Comparison of ENCODE assay signal across 22 cellular contexts in genomic region chr1:76038306-76039004, GRCh38. TPM values are rescaled to one million over a fixed set of nuclear protein-coding genes. Genes with fewer than 3 reads are reported as not detected.
DNase-seq lines count a peak whose midpoint lies in the region; ATAC-seq and TF ChIP-seq lines count a peak whose summit lies in the region.
"Had no signal": no experiment of that assay in that cellular context is flagged by ENCODE, and none has a peak within 500 bp of the region (broad histone marks: within the 10 kb centered on the region; RNA-seq: fewer than 3 reads in every experiment).

No MANE protein-coding gene starts in this region.

- H2BK120ac ChIP-seq in mesenchymal stem cell (ENCODE audit: low read depth, low read length), result peak overlapping the region; percentile 58

- no peak overlapping the region for H2BK5ac ChIP-seq in mesenchymal stem cell (ENCODE audit: low read depth, low read length, poor library complexity, severe bottlenecking)

- H3K4me1 ChIP-seq in mesenchymal stem cell (ENCODE audit: control insufficient read depth, insufficient read depth, low read depth, low read length) (no peaks in the 10 kb centered on the region), transverse colon (peaks cover 4 to 47% (median 30%) of the 10 kb centered on the region in 4 donors), MM.1S (ENCODE audit: low read length) (no peaks in the 10 kb centered on the region), testis (no peaks in the 10 kb centered on the region)
- H3K4me1 ChIP-seq: gastroesophageal sphincter, prostate gland, upper lobe of left lung had no signal

- no peak overlapping the region for H2BK15ac ChIP-seq in mesenchymal stem cell (ENCODE audit: low read depth, poor library complexity, severe bottlenecking)

- H3K9me3 ChIP-seq in mesenchymal stem cell (ENCODE audit: control insufficient read depth, low read length) (no peaks in the 10 kb centered on the region), transverse colon (no peaks in the 10 kb centered on the region), MM.1S (replicated peaks; ENCODE audit: insufficient read depth, low read length) (no peaks in the 10 kb centered on the region), testis (no peaks in the 10 kb centered on the region)
- H3K9me3 ChIP-seq: gastroesophageal sphincter, prostate gland, upper lobe of left lung had no signal

- no peak overlapping the region for H3K14ac ChIP-seq in mesenchymal stem cell (ENCODE audit: low read length in 2 of 2)

- no peak overlapping the region for H3K4ac ChIP-seq in mesenchymal stem cell (ENCODE audit: low read depth in 1 of 2, low read length in 2 of 2)

- no peak overlapping the region for H3K27ac ChIP-seq in brain microvascular endothelial cell
- no peak overlapping the region for H3K27ac ChIP-seq in mesenchymal stem cell (ENCODE audit: low read length, poor library complexity, severe bottlenecking)
- peak overlapping the region; percentile 42 to 73 (median 67) for H3K27ac ChIP-seq in transverse colon
- no peak overlapping the region for H3K27ac ChIP-seq in MM.1S (ENCODE audit: low read length)
- H3K27ac ChIP-seq in testis, result no peak overlapping the region
- H3K27ac ChIP-seq: epithelial cell of prostate, gastroesophageal sphincter, prostate gland, upper lobe of left lung had no signal

- TF ChIP-seq EP300 in transverse colon (IDR thresholded peaks at IDR 0.05; ENCODE audit: low read depth), result no peak

- no peak overlapping the region for H4K91ac ChIP-seq in mesenchymal stem cell (ENCODE audit: low read length)

- no peak overlapping the region for H2BK12ac ChIP-seq in mesenchymal stem cell (ENCODE audit: low read length in 2 of 2)

- H3K79me2 ChIP-seq in MM.1S (ENCODE audit: low read length), result no peaks in the 10 kb centered on the region

- H2AFZ ChIP-seq in mesenchymal stem cell (ENCODE audit: low read depth, low read length), result no peak overlapping the region
- H2AFZ ChIP-seq in MM.1S (ENCODE audit: low read length), result no peak overlapping the region

- no peaks in the 10 kb centered on the region for H3K27me3 ChIP-seq in brain microvascular endothelial cell (replicated peaks)
- H3K27me3 ChIP-seq in mesenchymal stem cell (ENCODE audit: control insufficient read depth in 1 of 2, insufficient read depth in 1 of 2, low read length in 2 of 2), result peaks cover 0 to 6% of the 10 kb centered on the region in 2 experiments
- no peaks in the 10 kb centered on the region for H3K27me3 ChIP-seq in transverse colon
- no peaks in the 10 kb centered on the region for H3K27me3 ChIP-seq in MM.1S (replicated peaks; ENCODE audit: insufficient read depth, low read length)
- no peaks in the 10 kb centered on the region for H3K27me3 ChIP-seq in testis
- H3K27me3 ChIP-seq: gastroesophageal sphincter, upper lobe of left lung had no signal

- no peak overlapping the region for H4K8ac ChIP-seq in mesenchymal stem cell (ENCODE audit: low read length)

- ATAC-seq in HG03095 (IDR thresholded peaks at IDR 0.05; ENCODE audit: unreplicated experiment) (no peak), GM21367 (IDR thresholded peaks at IDR 0.05; ENCODE audit: unreplicated experiment) (no peak)
- ATAC-seq: activated CD8-positive, alpha-beta T cell treated with anti-CD3 and anti-CD28 coated beads for 36 hours; gastroesophageal sphincter; stimulated activated naive CD8-positive, alpha-beta T cell treated with anti-CD3 and anti-CD28 coated beads, Interleukin-15, amount 100 ng/mL, for 72 hours had no signal

- H3K23ac ChIP-seq in mesenchymal stem cell (ENCODE audit: low read length in 2 of 2), result no peak overlapping the region

- H3F3A ChIP-seq in MM.1S (ENCODE audit: insufficient read depth, low read length), result no peaks in the 10 kb centered on the region

- WGBS in mesenchymal stem cell, result 19% methylated on average over 1 of the region's 3 CpGs
- 48 to 51% methylated on average over 3 of the region's 3 CpGs for WGBS in transverse colon (ENCODE audit: low coverage in 1 of 2), 2 donors
- WGBS in testis, 2 donors, result 49 to 51% methylated on average over 3 of the region's 3 CpGs

- no peaks in the 10 kb centered on the region for H3K36me3 ChIP-seq in brain microvascular endothelial cell (replicated peaks)
- no peaks in the 10 kb centered on the region for H3K36me3 ChIP-seq in mesenchymal stem cell (ENCODE audit: control insufficient read depth in 1 of 2, insufficient read depth in 2 of 2, low read depth in 1 of 2, low read length in 2 of 2)
- no peaks in the 10 kb centered on the region for H3K36me3 ChIP-seq in transverse colon
- H3K36me3 ChIP-seq in MM.1S (replicated peaks; ENCODE audit: insufficient read depth, low read length), result no peaks in the 10 kb centered on the region
- H3K36me3 ChIP-seq in testis (ENCODE audit: low read depth, missing control alignments), result no peaks in the 10 kb centered on the region
- H3K36me3 ChIP-seq: gastroesophageal sphincter, prostate gland, upper lobe of left lung had no signal

- H3K4me2 ChIP-seq in mesenchymal stem cell (ENCODE audit: low read length, poor library complexity, severe bottlenecking) (no peak overlapping the region), MM.1S (ENCODE audit: low read depth, low read length) (no peak overlapping the region)

- CTCF ChIA-PET in HEK293T (lab: Yijun Ruan, JAX), result interaction anchor here (0.5 kb wide), 1 partner anchor 82 kb away, joined by 5 read pairs; no protein-coding TSS in a partner anchor

- no peak for TF ChIP-seq CTCF in brain microvascular endothelial cell (IDR thresholded peaks at IDR 0.05; ENCODE audit: low read depth, low read length, missing control alignments)
- TF ChIP-seq CTCF in transverse colon (IDR thresholded peaks at IDR 0.05), result no peak
- no peak for TF ChIP-seq CTCF in MM.1S (IDR thresholded peaks at IDR 0.05; ENCODE audit: low read length)
- no peak for TF ChIP-seq CTCF in testis (IDR thresholded peaks at IDR 0.05)

- POLR2A ChIA-PET in HEK293T (lab: Yijun Ruan, JAX), result no interaction called here

- TF ChIP-seq POLR2A in transverse colon (IDR thresholded peaks at IDR 0.05) (no peak), testis (IDR thresholded peaks at IDR 0.05) (no peak)

- in situ Hi-C loops in brain microvascular endothelial cell (cut with HindIII; ENCODE audit: low pct_ligation_motif_present, low sequenced_read_pairs), result no loop called here
- in situ Hi-C loops in transverse colon (cut with MboI; ENCODE audit: low pct_ligation_motif_present in 1 of 4, low pct_unique_long_range_greater_than_20kb in 1 of 4, low sequenced_read_pairs in 3 of 4), result no loop called here

- H3K18ac ChIP-seq in mesenchymal stem cell (ENCODE audit: low read depth in 1 of 2, low read length in 2 of 2), result no peak overlapping the region

- no peak overlapping the region for H2AK5ac ChIP-seq in mesenchymal stem cell (ENCODE audit: low read length, severe bottlenecking)

- H4K20me1 ChIP-seq in MM.1S (ENCODE audit: insufficient read depth, low read length), result no peaks in the 10 kb centered on the region

- no peaks in the 10 kb centered on the region for H3K79me1 ChIP-seq in mesenchymal stem cell (replicated peaks; ENCODE audit: low read length, poor library complexity, severe bottlenecking)

- DNase-seq in HEK293T (ENCODE audit: extremely low spot score), result no peak
- DNase-seq in brain microvascular endothelial cell, result peak; percentile 9
- DNase-seq in mesenchymal stem cell, result peak; percentile 61
- no peak for DNase-seq in transverse colon
- DNase-seq in MM.1S, result no peak
- no peak for DNase-seq in testis
- DNase-seq: activated CD8-positive, alpha-beta T cell treated with anti-CD3 and anti-CD28 coated beads for 36 hours; amniotic stem cell; central memory CD4-positive, alpha-beta T cell; KBM-7; midbrain; NCI-H1048; NCI-H2081 treated with DMSO at 0.1 percent for 48 hours; NK-92 treated with Interleukin-12 subunit alpha and Interleukin-12 subunit beta, amount 100 ng/mL, for 24 hours; stimulated activated CD4-positive, alpha-beta T cell treated with anti-CD3 and anti-CD28 coated beads, Interleukin-4, amount 100 ng/mL, for 24 hours; stimulated activated naive CD8-positive, alpha-beta T cell treated with anti-CD3 and anti-CD28 coated beads, Interleukin-15, amount 100 ng/mL, for 72 hours; upper lobe of left lung had no signal

- intact Hi-C loops in transverse colon (cut with DNase I; ENCODE audit: low total_unique reads), result no loop called here
- intact Hi-C loops in testis (cut with DNase I; ENCODE audit: low total_unique reads), result no loop called here

- no peaks in the 10 kb centered on the region for H3K9me2 ChIP-seq in MM.1S (replicated peaks; ENCODE audit: insufficient read depth, low read length)

- H3K4me3 ChIP-seq in brain microvascular endothelial cell (ENCODE audit: low read depth, low read length) (no peak overlapping the region), mesenchymal stem cell (ENCODE audit: insufficient read depth in 1 of 2, low read depth in 1 of 2, low read length in 2 of 2) (no peak overlapping the region), transverse colon (no peak overlapping the region), MM.1S (ENCODE audit: low read length) (no peak overlapping the region), testis (no peak overlapping the region)
- H3K4me3 ChIP-seq: gastroesophageal sphincter, prostate gland, upper lobe of left lung had no signal

- H3K9ac ChIP-seq in mesenchymal stem cell (ENCODE audit: low read length) (no peak overlapping the region), MM.1S (ENCODE audit: low read length) (no peak overlapping the region)

TF ChIP-seq in HEK293T, 16 proteins besides CTCF, POLR2A, EP300 and RAD21:
- no peak for TF ChIP-seq TARDBP (IDR thresholded peaks at IDR 0.05)
- TF ChIP-seq NFRKB (IDR thresholded peaks at IDR 0.05), result no peak
- TF ChIP-seq, protein P1, sequence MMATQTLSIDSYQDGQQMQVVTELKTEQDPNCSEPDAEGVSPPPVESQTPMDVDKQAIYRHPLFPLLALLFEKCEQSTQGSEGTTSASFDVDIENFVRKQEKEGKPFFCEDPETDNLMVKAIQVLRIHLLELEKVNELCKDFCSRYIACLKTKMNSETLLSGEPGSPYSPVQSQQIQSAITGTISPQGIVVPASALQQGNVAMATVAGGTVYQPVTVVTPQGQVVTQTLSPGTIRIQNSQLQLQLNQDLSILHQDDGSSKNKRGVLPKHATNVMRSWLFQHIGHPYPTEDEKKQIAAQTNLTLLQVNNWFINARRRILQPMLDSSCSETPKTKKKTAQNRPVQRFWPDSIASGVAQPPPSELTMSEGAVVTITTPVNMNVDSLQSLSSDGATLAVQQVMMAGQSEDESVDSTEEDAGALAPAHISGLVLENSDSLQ (IDR thresholded peaks at IDR 0.05), result peak; percentile 80
TF ChIP-seq in HEK293T: peak in this region for 1.

RNA-seq across cellular contexts. Expression of gene ST6GALNAC3, which starts 36.1 kb away (rescaled TPM):
- polyA plus RNA-seq in mesenchymal stem cell (2013, experiment 1 of 2), result 1.5 TPM
- polyA plus RNA-seq in mesenchymal stem cell (2013, experiment 2 of 2), result 1.6 TPM
- 1 to 10 TPM in 2 of 4 donors, under 1 TPM in 1, not detected in 1; 1.00 to 5.7 (median 1.9) TPM for total RNA-seq in transverse colon
- under 1 TPM; 0.74 to 0.87 TPM for total RNA-seq in testis
- 0.46 TPM for polyA plus RNA-seq in testis (ENCODE audit: insufficient read depth, low read depth, low replicate concordance)

Comparison
In these comparisons a context has a peak if more than half of its experiments do, and no peak if none do; other contexts are left out.
1. DNase-seq: peak in brain microvascular endothelial cell (single experiment) and mesenchymal stem cell (single experiment); none in HEK293T (single experiment), transverse colon (single experiment), MM.1S (single experiment) and testis (single experiment).
2. H3K27ac ChIP-seq: peak in transverse colon (4 of 4); none in brain microvascular endothelial cell (single experiment), mesenchymal stem cell (single experiment), MM.1S (single experiment) and testis (0 of 2).